In the genomic region with DNA sequence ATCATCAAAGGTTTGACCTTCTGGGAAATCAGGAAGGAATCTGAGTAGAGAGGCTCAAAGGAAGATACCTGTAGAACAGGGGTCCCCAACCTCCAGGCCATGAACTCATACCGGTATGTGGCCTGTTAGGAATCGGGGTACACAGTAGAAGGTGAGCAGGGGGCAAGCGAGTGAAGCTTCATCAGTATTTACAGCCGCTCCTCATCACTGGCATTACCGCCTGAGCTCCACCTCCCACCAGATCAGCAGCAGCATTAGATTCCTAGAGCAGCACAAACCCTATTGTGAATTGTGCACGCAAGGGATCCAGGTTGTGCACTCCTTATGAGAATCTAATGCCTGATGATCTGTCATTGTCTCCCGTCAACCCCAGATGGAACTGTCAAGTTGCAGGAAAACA, we compare ENCODE assay signal across 25 cellular contexts.
A peak's percentile ranks its signal among the peaks of the same experiment; 100 is the strongest.
DNase-seq lines count a peak whose midpoint lies in the region; ATAC-seq, FAIRE-seq and TF ChIP-seq lines count a peak whose summit lies in the region.
"Had no signal": no experiment of that assay in that cellular context is flagged by ENCODE, and none has a peak within 500 bp of the region (broad histone marks: within the 10 kb centered on the region; RNA-seq: fewer than 3 reads in every experiment).

No MANE protein-coding gene starts in this region.

- H3K4me1 Mint-ChIP-seq in H9 (peaks cover 18 to 20% of the 10 kb centered on the region in 2 experiments), WTC11 (peaks cover 19% of the 10 kb centered on the region)
- H3K4me1 Mint-ChIP-seq: B cell had no signal

- CTCF ChIA-PET in WTC11 (lab: Charles Lee), result no interaction called here

- no peak for ATAC-seq in WTC11
- ATAC-seq: A549; CD8-positive, alpha-beta T cell; GM12878 had no signal

- no peak overlapping the region for H4K5ac ChIP-seq in H9 (ENCODE audit: insufficient read length, low read depth, low read length)

- H3K36me3 Mint-ChIP-seq in H9 (ENCODE audit: insufficient read depth in 1 of 3, low read depth in 3 of 3) (peaks cover 0 to 13% (median 6%) of the 10 kb centered on the region in 3 experiments; a peak in 5 of 7 replicates), WTC11 (peaks cover 6% of the 10 kb centered on the region)
- H3K36me3 Mint-ChIP-seq: CD8-positive, alpha-beta T cell had no signal

- H3K4me1 ChIP-seq in H9 (ENCODE audit: insufficient read depth, low read length), result no peaks in the 10 kb centered on the region
- H3K4me1 ChIP-seq in adrenal gland (replicated peaks in 1 of 2), result no peaks in the 10 kb centered on the region
- H3K4me1 ChIP-seq: BLaER1 treated with 17β-estradiol and CSF1 and Interleukin-3, amounts not matched to agents 10 nM and 100 nM; Caco-2 had no signal

- no peak overlapping the region for H2AK5ac ChIP-seq in H9 (ENCODE audit: insufficient read length, low read length)

- H3K27ac Mint-ChIP-seq in H9 (no peak overlapping the region), WTC11 (peak overlapping the region; percentile 57; the same call in 1 of the 2 replicates)
- H3K27ac Mint-ChIP-seq: B cell; CD4-positive, alpha-beta T cell; CD8-positive, alpha-beta T cell had no signal

- no peak overlapping the region for H3T11ph ChIP-seq in H9 (ENCODE audit: low read length)

- H3K27me3 Mint-ChIP-seq in H9 (ENCODE audit: low read depth) (no peaks in the 10 kb centered on the region), WTC11 (ENCODE audit: low read depth) (no peaks in the 10 kb centered on the region)
- H3K27me3 Mint-ChIP-seq: B cell; CD4-positive, alpha-beta T cell had no signal

- no peaks in the 10 kb centered on the region for H3K79me1 ChIP-seq in H9 (ENCODE audit: insufficient read depth, low read depth, low read length, poor library complexity, severe bottlenecking)

- no peak overlapping the region for H2BK120ac ChIP-seq in H9 (ENCODE audit: low read depth, low read length, poor library complexity, severe bottlenecking)

- no peak overlapping the region for H3K23ac ChIP-seq in H9 (ENCODE audit: insufficient read length, low read depth, low read length)

- POLR2A ChIA-PET in WTC11 (lab: Charles Lee), result no interaction called here

- H3K14ac ChIP-seq in H9 (ENCODE audit: insufficient read depth, low read length), result no peak overlapping the region

- H3K9ac ChIP-seq in H9 (ENCODE audit: extremely low read depth, insufficient read length, low read length), result no peak overlapping the region
- H3K9ac ChIP-seq: BLaER1 treated with 17β-estradiol and CSF1 and Interleukin-3, amounts not matched to agents 10 nM and 100 nM had no signal

- no peak overlapping the region for H3K4ac ChIP-seq in H9 (ENCODE audit: low read depth, low read length)

- H4K20me1 ChIP-seq in H9 (ENCODE audit: control insufficient read depth, insufficient read depth, insufficient read length), result no peaks in the 10 kb centered on the region
- H4K20me1 ChIP-seq: BLaER1 treated with 17β-estradiol and CSF1 and Interleukin-3, amounts not matched to agents 10 nM and 100 nM had no signal

- FAIRE-seq in urothelium cell line (lab: Jason Lieb, UNC), result peak; percentile 5
- FAIRE-seq: A549, D721Med, GM12878, GM12892, GM18507 had no signal

- no peak overlapping the region for H2BK5ac ChIP-seq in H9 (ENCODE audit: insufficient read length, low read length)

- H3K4me3 ChIP-seq in adrenal gland, result no peak overlapping the region
- H3K4me3 ChIP-seq: A549; BLaER1 treated with 17β-estradiol and CSF1 and Interleukin-3, amounts not matched to agents 10 nM and 100 nM; GM12878 had no signal

- no peak overlapping the region for H3K56ac ChIP-seq in H9 (ENCODE audit: insufficient read length, low read depth, low read length)

- H3K9me3 Mint-ChIP-seq in H9 (peaks cover 7 to 11% of the 10 kb centered on the region in 2 experiments), WTC11 (peaks cover 13% of the 10 kb centered on the region)
- H3K9me3 Mint-ChIP-seq: CD4-positive, alpha-beta T cell; CD8-positive, alpha-beta T cell had no signal

- no peak overlapping the region for H4K8ac ChIP-seq in H9 (replicated peaks; ENCODE audit: insufficient read length, low read depth, low read length)

- H3K4me3 Mint-ChIP-seq in H9 (no peak overlapping the region), WTC11 (no peak overlapping the region)
- H3K4me3 Mint-ChIP-seq: B cell; CD4-positive, alpha-beta T cell; CD8-positive, alpha-beta T cell had no signal

- H3K18ac ChIP-seq in H9 (ENCODE audit: insufficient read length, low read depth, low read length), result no peak overlapping the region

- no CpG with 5 or more reads among the region's 7 CpGs for WGBS in H9 (ENCODE audit: extremely low coverage, insufficient read length, low lambda C conversion rate)
- WGBS in adrenal gland, 4 donors, result 94 to 96% (median 96%) methylated on average over 7 of the region's 7 CpGs

- H2AFZ ChIP-seq in H9 (ENCODE audit: low read length), result no peak overlapping the region

- intact Hi-C loops in adrenal gland (cut with DNase I), result loop anchor here in 1 of 2 donors (10.0 kb wide), 1 partner anchor 557 kb away; no protein-coding TSS in a partner anchor

- TF ChIP-seq CTCF in H9 (conservative IDR thresholded peaks at IDR 0.05) (no peak), WTC11 (IDR thresholded peaks at IDR 0.05) (no peak), adrenal gland (IDR thresholded peaks at IDR 0.05) (no peak)

- TF ChIP-seq POLR2A in adrenal gland (IDR thresholded peaks at IDR 0.05), result no peak

- H3K79me2 ChIP-seq in H9 (ENCODE audit: insufficient read depth, low read length), result no peaks in the 10 kb centered on the region

- no peak overlapping the region for H2BK15ac ChIP-seq in H9 (ENCODE audit: low read depth, low read length)

- H3K4me2 ChIP-seq in H9 (ENCODE audit: insufficient read depth, insufficient read length, low read length), result no peak overlapping the region
- H3K4me2 ChIP-seq: A549; BLaER1 treated with 17β-estradiol and CSF1 and Interleukin-3, amounts not matched to agents 10 nM and 100 nM had no signal

- H3K27ac ChIP-seq in H9 (ENCODE audit: insufficient read length, low read depth, low read length) (no peak overlapping the region), adrenal gland (no peak overlapping the region)
- H3K27ac ChIP-seq: 22Rv1; A549; BLaER1 treated with 17β-estradiol and CSF1 and Interleukin-3, amounts not matched to agents 10 nM and 100 nM; C4-2B had no signal

- no peaks in the 10 kb centered on the region for H3K36me3 ChIP-seq in adrenal gland (replicated peaks in 1 of 2)
- H3K36me3 ChIP-seq: BLaER1 treated with 17β-estradiol and CSF1 and Interleukin-3, amounts not matched to agents 10 nM and 100 nM had no signal

- no peak overlapping the region for H2BK12ac ChIP-seq in H9 (ENCODE audit: insufficient read length, low read depth, low read length)

- H3K9me3 ChIP-seq in H9 (ENCODE audit: control insufficient read depth, low read depth, low read length) (no peaks in the 10 kb centered on the region), adrenal gland (replicated peaks in 1 of 3) (no peaks in the 10 kb centered on the region)
- H3K9me3 ChIP-seq: A549; BLaER1 treated with 17β-estradiol and CSF1 and Interleukin-3, amounts not matched to agents 10 nM and 100 nM; Caco-2 had no signal

- H4K91ac ChIP-seq in H9 (ENCODE audit: insufficient read length, low read depth, low read length), result no peak overlapping the region

- H3K23me2 ChIP-seq in H9 (ENCODE audit: insufficient read length, low read depth, low read length, poor library complexity, severe bottlenecking), result no peaks in the 10 kb centered on the region

- no peaks in the 10 kb centered on the region for H3K27me3 ChIP-seq in H9 (ENCODE audit: insufficient read depth, low read length)
- H3K27me3 ChIP-seq in adrenal gland, result no peaks in the 10 kb centered on the region
- H3K27me3 ChIP-seq: BLaER1 treated with 17β-estradiol and CSF1 and Interleukin-3, amounts not matched to agents 10 nM and 100 nM had no signal

- peak overlapping the region; percentile 75 for H2BK20ac ChIP-seq in H9 (ENCODE audit: low read depth, low read length, poor library complexity, severe bottlenecking)

- DNase-seq in H9 (no peak), WTC11 (ENCODE audit: low spot score) (no peak), urothelium cell line (ENCODE audit: low spot score) (no peak), DMS 273 treated with DMSO at 0.1 percent for 48 hours (lab: John Stamatoyannopoulos, UW) (no peak), adrenal gland (no peak)
- DNase-seq: AML-193; Caco-2; Calu3; CD4-positive, alpha-beta T cell; CD8-positive, alpha-beta T cell; DMS153; DMS53; DMS79; DND-41; EL; GDM1 had no signal

TF ChIP-seq in WTC11, 78 proteins besides CTCF, POLR2A, EP300 and RAD21 (continues in another document):
- no peak for TF ChIP-seq NR1H2 (CRISPR knock-in tag; IDR thresholded peaks at IDR 0.05)
- TF ChIP-seq, protein P1, sequence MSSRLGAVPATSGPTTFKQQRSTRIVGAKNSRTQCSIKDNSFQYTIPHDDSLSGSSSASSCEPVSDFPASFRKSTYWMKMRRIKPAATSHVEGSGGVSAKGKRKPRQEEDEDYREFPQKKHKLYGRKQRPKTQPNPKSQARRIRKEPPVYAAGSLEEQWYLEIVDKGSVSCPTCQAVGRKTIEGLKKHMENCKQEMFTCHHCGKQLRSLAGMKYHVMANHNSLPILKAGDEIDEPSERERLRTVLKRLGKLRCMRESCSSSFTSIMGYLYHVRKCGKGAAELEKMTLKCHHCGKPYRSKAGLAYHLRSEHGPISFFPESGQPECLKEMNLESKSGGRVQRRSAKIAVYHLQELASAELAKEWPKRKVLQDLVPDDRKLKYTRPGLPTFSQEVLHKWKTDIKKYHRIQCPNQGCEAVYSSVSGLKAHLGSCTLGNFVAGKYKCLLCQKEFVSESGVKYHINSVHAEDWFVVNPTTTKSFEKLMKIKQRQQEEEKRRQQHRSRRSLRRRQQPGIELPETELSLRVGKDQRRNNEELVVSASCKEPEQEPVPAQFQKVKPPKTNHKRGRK (CRISPR knock-in tag; IDR thresholded peaks at IDR 0.05; ENCODE audit: borderline replicate concordance), result no peak
- no peak for TF ChIP-seq CREB1 (CRISPR knock-in tag; IDR thresholded peaks at IDR 0.05)
- TF ChIP-seq, protein P2, sequence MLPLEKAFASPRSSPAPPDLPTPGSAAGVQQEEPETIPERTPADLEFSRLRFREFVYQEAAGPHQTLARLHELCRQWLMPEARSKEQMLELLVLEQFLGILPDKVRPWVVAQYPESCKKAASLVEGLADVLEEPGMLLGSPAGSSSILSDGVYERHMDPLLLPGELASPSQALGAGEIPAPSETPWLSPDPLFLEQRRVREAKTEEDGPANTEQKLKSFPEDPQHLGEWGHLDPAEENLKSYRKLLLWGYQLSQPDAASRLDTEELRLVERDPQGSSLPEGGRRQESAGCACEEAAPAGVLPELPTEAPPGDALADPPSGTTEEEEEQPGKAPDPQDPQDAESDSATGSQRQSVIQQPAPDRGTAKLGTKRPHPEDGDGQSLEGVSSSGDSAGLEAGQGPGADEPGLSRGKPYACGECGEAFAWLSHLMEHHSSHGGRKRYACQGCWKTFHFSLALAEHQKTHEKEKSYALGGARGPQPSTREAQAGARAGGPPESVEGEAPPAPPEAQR (CRISPR knock-in tag; IDR thresholded peaks at IDR 0.05), result no peak
- no peak for TF ChIP-seq FOXJ3 (CRISPR knock-in tag; IDR thresholded peaks at IDR 0.05; ENCODE audit: borderline replicate concordance)
